Comparison of ENCODE assay signal across 8 cellular contexts in genomic region chr22:22748297-22748743, GRCh38.
A peak's percentile ranks its signal among the peaks of the same experiment; 100 is the strongest.
DNase-seq lines count a peak whose midpoint lies in the region; ATAC-seq and TF ChIP-seq lines count a peak whose summit lies in the region.

No MANE protein-coding gene starts in this region.

- DNase-seq in NCI-H1436 (lab: John Stamatoyannopoulos, UW), result peak; percentile 9
- no peak for DNase-seq in NCI-H1436 treated with DMSO at 0.1 percent for 48 hours (lab: John Stamatoyannopoulos, UW)
- DNase-seq in WTC11 (ENCODE audit: low spot score), result peak; percentile 51
- peak; percentile 29 for DNase-seq in naive B cell
- no peak for DNase-seq in aorta
- DNase-seq in GOT3 (lab: John Stamatoyannopoulos, UW), result no peak

- H3K4me3 Mint-ChIP-seq in WTC11 (no peak overlapping the region), naive B cell (peak overlapping the region in 6 of 8 donors; percentile 40 to 84 (median 62))

- no peaks in the 10 kb centered on the region for H3K27me3 ChIP-seq in aorta (ENCODE audit: control insufficient read depth in 1 of 2, insufficient read depth in 2 of 2, low read length in 1 of 2)

- no peaks in the 10 kb centered on the region for H3K4me1 ChIP-seq in aorta (ENCODE audit: control insufficient read depth in 1 of 2, insufficient read depth in 2 of 2, low read length in 2 of 2)

- peak; percentile 48 for TF ChIP-seq RAD21 in Ishikawa (IDR thresholded peaks at IDR 0.05; ENCODE audit: low read depth)

- ATAC-seq in WTC11, result peak; percentile 68
- peak; percentile 71 for ATAC-seq in esophagus mucosa
- peak in 1 of 2 donors; percentile 38 for ATAC-seq in naive B cell (ENCODE audit: low read depth in 2 of 2)
- peak; percentile 66 for ATAC-seq in aorta (ENCODE audit: low FRiP score)

- H3K9me3 ChIP-seq in aorta (ENCODE audit: control insufficient read depth, low read length), result no peaks in the 10 kb centered on the region

- H3K27ac ChIP-seq in aorta (ENCODE audit: low read depth in 1 of 2, low read length in 2 of 2), result no peak overlapping the region

- H3K4me1 Mint-ChIP-seq in WTC11 (peaks cover 19% of the 10 kb centered on the region), naive B cell (peaks cover 39 to 54% (median 43%) of the 10 kb centered on the region in 3 donors)

- no peaks in the 10 kb centered on the region for H3K36me3 ChIP-seq in aorta (ENCODE audit: control insufficient read depth in 1 of 2, insufficient read depth in 2 of 2, low read length in 1 of 2)

- H3K27me3 Mint-ChIP-seq in WTC11 (ENCODE audit: low read depth) (peaks cover 90% of the 10 kb centered on the region), naive B cell (no peaks in the 10 kb centered on the region)

- TF ChIP-seq CTCF in WTC11 (IDR thresholded peaks at IDR 0.05), result no peak

- POLR2A ChIA-PET in WTC11 (lab: Charles Lee), result no interaction called here

- no peaks in the 10 kb centered on the region for H3K9me3 Mint-ChIP-seq in WTC11
- H3K9me3 Mint-ChIP-seq in naive B cell, result no peaks in the 10 kb centered on the region

- CTCF ChIA-PET in WTC11 (lab: Charles Lee), result interaction anchor here (1.0 kb wide), 1 partner anchor 28 kb away, joined by 4 read pairs; no protein-coding TSS in a partner anchor

- intact Hi-C loops in aorta (cut with DNase I), result no loop called here

- 51 to 52% methylated on average over 5 of the region's 5 CpGs for WGBS in aorta, 2 donors

- H3K27ac Mint-ChIP-seq in WTC11 (no peak overlapping the region), naive B cell (peak overlapping the region in 3 of 6 donors; percentile 28 to 74 (median 51))

- no peak overlapping the region for H3K4me3 ChIP-seq in aorta (ENCODE audit: low read length in 2 of 2)

- H3K36me3 Mint-ChIP-seq in WTC11 (no peaks in the 10 kb centered on the region), naive B cell (no peaks in the 10 kb centered on the region)

- no peak for TF ChIP-seq EP300 in Ishikawa (IDR thresholded peaks at IDR 0.05; ENCODE audit: borderline replicate concordance)

TF ChIP-seq in Ishikawa, 13 proteins besides CTCF, POLR2A, EP300 and RAD21:
- TF ChIP-seq CEBPB (IDR thresholded peaks at IDR 0.05) (peak; percentile 44; the same call in 1 of the 2 replicates), USF1 (IDR thresholded peaks at IDR 0.05) (no peak), ZBTB7A (IDR thresholded peaks at IDR 0.05; ENCODE audit: low read depth) (no peak), EGR1 (IDR thresholded peaks at IDR 0.05) (no peak)
- TF ChIP-seq, protein P1, sequence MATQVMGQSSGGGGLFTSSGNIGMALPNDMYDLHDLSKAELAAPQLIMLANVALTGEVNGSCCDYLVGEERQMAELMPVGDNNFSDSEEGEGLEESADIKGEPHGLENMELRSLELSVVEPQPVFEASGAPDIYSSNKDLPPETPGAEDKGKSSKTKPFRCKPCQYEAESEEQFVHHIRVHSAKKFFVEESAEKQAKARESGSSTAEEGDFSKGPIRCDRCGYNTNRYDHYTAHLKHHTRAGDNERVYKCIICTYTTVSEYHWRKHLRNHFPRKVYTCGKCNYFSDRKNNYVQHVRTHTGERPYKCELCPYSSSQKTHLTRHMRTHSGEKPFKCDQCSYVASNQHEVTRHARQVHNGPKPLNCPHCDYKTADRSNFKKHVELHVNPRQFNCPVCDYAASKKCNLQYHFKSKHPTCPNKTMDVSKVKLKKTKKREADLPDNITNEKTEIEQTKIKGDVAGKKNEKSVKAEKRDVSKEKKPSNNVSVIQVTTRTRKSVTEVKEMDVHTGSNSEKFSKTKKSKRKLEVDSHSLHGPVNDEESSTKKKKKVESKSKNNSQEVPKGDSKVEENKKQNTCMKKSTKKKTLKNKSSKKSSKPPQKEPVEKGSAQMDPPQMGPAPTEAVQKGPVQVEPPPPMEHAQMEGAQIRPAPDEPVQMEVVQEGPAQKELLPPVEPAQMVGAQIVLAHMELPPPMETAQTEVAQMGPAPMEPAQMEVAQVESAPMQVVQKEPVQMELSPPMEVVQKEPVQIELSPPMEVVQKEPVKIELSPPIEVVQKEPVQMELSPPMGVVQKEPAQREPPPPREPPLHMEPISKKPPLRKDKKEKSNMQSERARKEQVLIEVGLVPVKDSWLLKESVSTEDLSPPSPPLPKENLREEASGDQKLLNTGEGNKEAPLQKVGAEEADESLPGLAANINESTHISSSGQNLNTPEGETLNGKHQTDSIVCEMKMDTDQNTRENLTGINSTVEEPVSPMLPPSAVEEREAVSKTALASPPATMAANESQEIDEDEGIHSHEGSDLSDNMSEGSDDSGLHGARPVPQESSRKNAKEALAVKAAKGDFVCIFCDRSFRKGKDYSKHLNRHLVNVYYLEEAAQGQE (IDR thresholded peaks at IDR 0.05; ENCODE audit: low read depth), result no peak
TF ChIP-seq in Ishikawa: peak in this region for 1.

TF ChIP-seq in WTC11, 78 proteins besides CTCF, POLR2A, EP300 and RAD21:
- no peak for TF ChIP-seq MLX (CRISPR knock-in tag; IDR thresholded peaks at IDR 0.05)

Comparison
In these comparisons a context has a peak if more than half of its experiments do, and no peak if none do; other contexts are left out.
1. DNase-seq: peak in NCI-H1436 (single experiment), WTC11 (single experiment) and naive B cell (single experiment); none in NCI-H1436 treated with DMSO at 0.1 percent for 48 hours (single experiment), aorta (0 of 2) and GOT3 (single experiment).